11 cellular contexts compared by ENCODE assay signal in genomic region chr5:140848332-140849102, GRCh38. TPM values are rescaled to one million over a fixed set of nuclear protein-coding genes. Genes with fewer than 3 reads are reported as not detected.
"Had no signal": no experiment of that assay in that cellular context is flagged by ENCODE, and none has a peak within 500 bp of the region (broad histone marks: within the 10 kb centered on the region; RNA-seq: fewer than 3 reads in every experiment).

TSS of gene PCDHA9 (plus strand) at chr5:140848382. CDS start at chr5:140848496, 114 bp downstream.

RNA-seq across cellular contexts. Expression of gene PCDHA9, which starts in this region (rescaled TPM):
- total RNA-seq: activated CD4-positive, alpha-beta memory T cell treated with anti-CD3 and anti-CD28 coated beads, Interleukin-2, amount 10 ng/mL, durations not matched to agents 7 days and 5 days; activated CD4-positive, alpha-beta T cell treated with anti-CD3 and anti-CD28 coated beads, Interleukin-2, amount 10 ng/mL, durations not matched to agents 24 days and 14 days; activated naive CD4-positive, alpha-beta T cell treated with anti-CD3 and anti-CD28 coated beads for 36 hours; activated naive CD8-positive, alpha-beta T cell treated with anti-CD3 and anti-CD28 coated beads, Interleukin-2, amount 10 ng/mL, durations not matched to agents 7 days and 5 days; activated T-cell treated with anti-CD3 and anti-CD28 coated beads, Interleukin-2, amount 50 U/mL, for 72 hours; epithelial cell of proximal tubule; left ventricle myocardium inferior; natural killer cell; pulmonary artery endothelial cell; T-helper 2 cell treated with Interferon-gamma antibody and Interleukin-4, amounts not matched to agents 100 ng/mL and 5 ng/mL, for 36 hours had no signal
- polyA plus RNA-seq: right cardiac atrium had no signal
